ENCODE assay signal across 1 cellular context in genomic region chr2:127449898-127450297, GRCh38.
TF ChIP-seq lines count a peak whose summit lies in the region.

No MANE protein-coding gene starts in this region.

TF ChIP-seq in WTC11, 78 proteins besides CTCF, POLR2A, EP300 and RAD21 (continued from another document):
- no peak for TF ChIP-seq ARID4B (CRISPR knock-in tag; IDR thresholded peaks at IDR 0.05; ENCODE audit: borderline replicate concordance)
- no peak for TF ChIP-seq HMGA2 (CRISPR knock-in tag; IDR thresholded peaks at IDR 0.05)
- no peak for TF ChIP-seq IRF2 (CRISPR knock-in tag; IDR thresholded peaks at IDR 0.05; ENCODE audit: borderline replicate concordance, low read depth)
- TF ChIP-seq CREB1 (CRISPR knock-in tag; IDR thresholded peaks at IDR 0.05) = no peak
- no peak for TF ChIP-seq ZNF232 (CRISPR knock-in tag; IDR thresholded peaks at IDR 0.05)
- no peak for TF ChIP-seq SOX15 (CRISPR knock-in tag; IDR thresholded peaks at IDR 0.05)
- no peak for TF ChIP-seq CBFB (CRISPR knock-in tag; IDR thresholded peaks at IDR 0.05; ENCODE audit: low read depth)
- no peak for TF ChIP-seq ESRRA (CRISPR knock-in tag; IDR thresholded peaks at IDR 0.05; ENCODE audit: borderline replicate concordance)
